In the genomic region with DNA sequence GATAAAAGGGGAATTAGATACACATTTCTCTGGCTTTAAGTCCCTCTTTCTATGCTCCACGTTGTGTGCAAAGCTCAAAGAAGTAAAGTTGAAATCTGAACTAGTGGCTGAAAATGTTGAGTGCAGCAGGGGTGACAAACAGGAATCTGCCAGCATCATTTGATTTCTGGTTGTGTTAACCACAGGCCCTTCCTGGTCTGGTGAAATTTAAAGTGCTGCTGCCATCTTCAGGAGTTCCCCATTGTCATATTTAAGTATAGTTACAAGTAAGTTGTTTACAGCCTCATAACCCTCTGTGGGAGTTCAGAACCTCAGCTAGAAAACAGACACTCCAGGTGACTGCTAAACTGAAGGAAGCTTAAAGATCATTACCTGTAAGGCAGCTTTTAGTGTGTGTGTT, we compare ENCODE assay signal across 11 cellular contexts.
A peak's percentile ranks its signal among the peaks of the same experiment; 100 is the strongest.
DNase-seq lines count a peak whose midpoint lies in the region; ATAC-seq and TF ChIP-seq lines count a peak whose summit lies in the region.
"Had no signal": no experiment of that assay in that cellular context is flagged by ENCODE, and none has a peak within 500 bp of the region (broad histone marks: within the 10 kb centered on the region; RNA-seq: fewer than 3 reads in every experiment).

No MANE protein-coding gene starts in this region.

- H3K9me3 Mint-ChIP-seq in CD8-positive, alpha-beta T cell, result no peaks in the 10 kb centered on the region

- peaks cover 6% of the 10 kb centered on the region for H3K4me1 Mint-ChIP-seq in CD8-positive, alpha-beta T cell (ENCODE audit: low read depth)

- H3K9me3 ChIP-seq in CD8-positive, alpha-beta T cell (ENCODE audit: low read length), result no peaks in the 10 kb centered on the region
- H3K9me3 ChIP-seq in psoas muscle, result no peaks in the 10 kb centered on the region

- peak overlapping the region; percentile 30 for H3K27ac Mint-ChIP-seq in CD8-positive, alpha-beta T cell

- ATAC-seq in CD8-positive, alpha-beta T cell, result peak; percentile 59
- ATAC-seq in GM18519 (IDR thresholded peaks at IDR 0.05; ENCODE audit: low FRiP score, unreplicated experiment) (peak; percentile 53), psoas muscle (no peak), GM21526 (IDR thresholded peaks at IDR 0.05; ENCODE audit: low FRiP score, unreplicated experiment) (no peak)
- ATAC-seq: left cardiac atrium had no signal

- peaks cover 5% of the 10 kb centered on the region for H3K4me1 ChIP-seq in CD8-positive, alpha-beta T cell (ENCODE audit: insufficient read depth, low read length)
- no peaks in the 10 kb centered on the region for H3K4me1 ChIP-seq in psoas muscle

- no peak overlapping the region for H3K4me3 Mint-ChIP-seq in CD8-positive, alpha-beta T cell

- no peaks in the 10 kb centered on the region for H3K27me3 Mint-ChIP-seq in CD8-positive, alpha-beta T cell (ENCODE audit: low read depth)

- no peak overlapping the region for H3K4me3 ChIP-seq in CD8-positive, alpha-beta T cell (ENCODE audit: low read depth, low read length)
- H3K4me3 ChIP-seq in psoas muscle, result no peak overlapping the region
- H3K4me3 ChIP-seq: GM23248 had no signal

- no peaks in the 10 kb centered on the region for H3K36me3 ChIP-seq in CD8-positive, alpha-beta T cell (ENCODE audit: insufficient read depth, low read length)
- no peaks in the 10 kb centered on the region for H3K36me3 ChIP-seq in psoas muscle (ENCODE audit: insufficient read depth in 1 of 2, low read depth in 1 of 2)

- in situ Hi-C loops in T47D (cut with HindIII; ENCODE audit: low pct_unique_long_range_greater_than_20kb, low sequenced_read_pairs), result no loop called here

- TF ChIP-seq CTCF in CD8-positive, alpha-beta T cell (IDR thresholded peaks at IDR 0.05), result no peak
- TF ChIP-seq CTCF in psoas muscle (IDR thresholded peaks at IDR 0.05), result no peak

- H3K36me3 Mint-ChIP-seq in CD8-positive, alpha-beta T cell, result no peaks in the 10 kb centered on the region

- intact Hi-C loops in CD8-positive, alpha-beta T cell (cut with DNase I, micrococcal nuclease), result loop anchor here in 1 of 2 experiments (2.0 kb wide), 1 partner anchor 36 kb away; no protein-coding TSS in a partner anchor
- intact Hi-C loops in psoas muscle (cut with DNase I), result no loop called here

- 10 to 16% (median 13%) methylated on average over 1 of the region's 1 CpG for WGBS in psoas muscle, 3 donors

- CTCF ChIA-PET in CD8-positive, alpha-beta T cell (lab: Charles Lee), result interaction anchor here (1.0 to 2.5 kb wide), 3 partner anchors 8 to 38 kb away, joined by 3 to 19 read pairs (median 4); no protein-coding TSS in a partner anchor

- H3K27ac ChIP-seq in CD8-positive, alpha-beta T cell (ENCODE audit: low read depth, low read length), result no peak overlapping the region
- no peak overlapping the region for H3K27ac ChIP-seq in psoas muscle
- H3K27ac ChIP-seq: epithelial cell of prostate, GM23248 had no signal

- no peak for DNase-seq in CD8-positive, alpha-beta T cell
- DNase-seq in NCI-H1694 (lab: John Stamatoyannopoulos, UW), result peak; percentile 18
- DNase-seq in T47D (ENCODE audit: low read depth in 1 of 2, low spot score in 1 of 2), result peak; percentile 6 to 36
- DNase-seq in superior temporal gyrus (ENCODE audit: extremely low spot score), result no peak
- no peak for DNase-seq in 8988T
- no peak for DNase-seq in psoas muscle
- DNase-seq: GM23248, left cardiac atrium had no signal

- POLR2A ChIA-PET in CD8-positive, alpha-beta T cell (lab: Charles Lee), result no interaction called here

- no peaks in the 10 kb centered on the region for H3K27me3 ChIP-seq in CD8-positive, alpha-beta T cell (ENCODE audit: insufficient read depth, low read length)
- peaks cover 0 to 3% (median 0%) of the 10 kb centered on the region in 3 donors for H3K27me3 ChIP-seq in psoas muscle (ENCODE audit: insufficient read depth in 3 of 3, low read length in 2 of 3)

Comparison
In these comparisons a context has a peak if more than half of its experiments do, and no peak if none do; other contexts are left out.
1. ATAC-seq: peak in CD8-positive, alpha-beta T cell (single experiment) and GM18519 (single experiment); none in psoas muscle (0 of 4) and GM21526 (single experiment).
2. DNase-seq: peak in NCI-H1694 (single experiment) and T47D (2 of 2); none in CD8-positive, alpha-beta T cell (0 of 7), superior temporal gyrus (single experiment), 8988T (single experiment) and psoas muscle (0 of 2).